8 cellular contexts compared by ENCODE assay signal in the genomic region with DNA sequence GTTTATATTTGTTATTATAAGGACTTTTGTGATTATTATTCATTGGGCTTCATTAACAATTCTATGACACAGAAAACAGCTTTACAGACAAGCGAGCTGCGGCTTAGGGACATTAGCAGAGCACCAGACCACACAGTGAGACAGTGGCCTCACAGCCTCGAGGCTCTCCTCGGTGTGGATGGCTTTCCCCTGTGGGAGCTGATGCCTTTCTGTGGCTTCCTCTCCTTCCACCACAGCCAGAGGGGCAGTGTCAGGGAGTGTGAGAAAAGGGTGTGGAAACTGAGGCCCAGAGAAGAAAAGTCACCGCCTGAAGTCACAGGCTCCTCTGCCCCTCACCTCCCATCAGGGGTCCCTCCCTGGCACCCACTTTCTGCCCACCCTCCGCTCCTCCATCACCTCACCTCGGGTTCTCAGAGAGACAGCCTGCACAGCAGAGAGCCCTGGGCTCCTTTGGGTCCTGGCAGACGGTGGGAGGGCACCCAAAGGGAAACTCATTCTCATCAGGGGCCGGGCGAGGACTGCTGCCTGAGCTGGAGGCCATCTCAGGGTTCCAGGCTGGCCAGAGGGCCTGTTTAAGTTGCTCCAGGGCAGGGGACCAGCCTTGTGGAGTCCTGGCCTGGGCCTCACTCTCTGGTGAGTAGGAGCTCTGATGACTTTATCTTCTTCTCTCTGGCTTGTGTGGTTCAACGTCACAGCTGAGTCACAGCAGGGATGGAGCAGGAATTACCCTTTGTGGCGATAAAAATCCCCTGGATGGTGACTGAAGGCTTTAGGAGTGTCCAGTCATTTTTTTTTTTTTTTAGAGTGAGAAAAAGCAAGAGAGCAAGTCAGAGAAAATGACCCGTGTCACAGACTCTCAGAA. TPM values are rescaled to one million over a fixed set of nuclear protein-coding genes. Genes with fewer than 3 reads are reported as not detected.
DNase-seq lines count a peak whose midpoint lies in the region; ATAC-seq lines count a peak whose summit lies in the region.

No MANE protein-coding gene starts in this region.

- H3K4ac ChIP-seq in trophoblast cell (ENCODE audit: low read depth, low read length): no peak overlapping the region

- no peaks in the 10 kb centered on the region for H3K36me3 ChIP-seq in trophoblast cell (ENCODE audit: control insufficient read depth in 1 of 2, insufficient read depth in 2 of 2, low read length in 2 of 2)

- ATAC-seq in GM18909 (IDR thresholded peaks at IDR 0.05; ENCODE audit: poor library complexity, unreplicated experiment) (peak; percentile 44), HG03108 (IDR thresholded peaks at IDR 0.05; ENCODE audit: unreplicated experiment) (peak; percentile 30), GM18519 (IDR thresholded peaks at IDR 0.05; ENCODE audit: low FRiP score, unreplicated experiment) (no peak)

- H3K9ac ChIP-seq in trophoblast cell (ENCODE audit: low read length): no peak overlapping the region

- no peaks in the 10 kb centered on the region for H3K9me3 ChIP-seq in trophoblast cell (ENCODE audit: insufficient read depth, low read depth, low read length)

- no peak overlapping the region for H3K27ac ChIP-seq in trophoblast cell (ENCODE audit: low read depth, low read length)

- DNase-seq in activated CD4-positive, CD25-positive, alpha-beta regulatory T cell treated with anti-CD3 and anti-CD28 coated beads, Interleukin-2, amount 50 U/mL, for 72 hours: peak; percentile 78
- DNase-seq in dermis microvascular lymphatic vessel endothelial cell (ENCODE audit: low read depth in 2 of 2) (peak; percentile 43 to 84), trophoblast cell (peak; percentile 40 to 46), cortex of kidney (lab: John Stamatoyannopoulos, UW) (no peak), posterior cingulate gyrus (no peak)

- H3K4me3 ChIP-seq in trophoblast cell (ENCODE audit: low read depth, low read length): no peak overlapping the region

- H3K79me1 ChIP-seq in trophoblast cell (ENCODE audit: low read length): peaks cover 7% of the 10 kb centered on the region

- no peak overlapping the region for H2AFZ ChIP-seq in trophoblast cell (ENCODE audit: insufficient read depth, low read length, poor library complexity)

- H3K14ac ChIP-seq in trophoblast cell (ENCODE audit: low read length): no peak overlapping the region

- no CpG with 5 or more reads among the region's 13 CpGs for WGBS in trophoblast cell (ENCODE audit: extremely low coverage, insufficient coverage, insufficient read length)

- no peak overlapping the region for H4K8ac ChIP-seq in trophoblast cell (ENCODE audit: low read depth, low read length)

- H3K23ac ChIP-seq in trophoblast cell (ENCODE audit: low read length): no peak overlapping the region

- H4K91ac ChIP-seq in trophoblast cell (ENCODE audit: low read depth, low read length): no peak overlapping the region

- no peak overlapping the region for H3K4me2 ChIP-seq in trophoblast cell (ENCODE audit: low read length)

- no peaks in the 10 kb centered on the region for H3K79me2 ChIP-seq in trophoblast cell (ENCODE audit: control insufficient read depth, insufficient read depth, low read length, poor library complexity)

- no peak overlapping the region for H2BK12ac ChIP-seq in trophoblast cell (ENCODE audit: low read length)

- H3K18ac ChIP-seq in trophoblast cell (ENCODE audit: low read length): no peak overlapping the region

- intact Hi-C loops in posterior cingulate gyrus (cut with DNase I): no loop called here

- H2BK120ac ChIP-seq in trophoblast cell (ENCODE audit: insufficient read depth, low read length, poor library complexity): no peak overlapping the region

- H4K12ac ChIP-seq in trophoblast cell (ENCODE audit: low read depth, low read length): no peak overlapping the region

- H2AK5ac ChIP-seq in trophoblast cell (ENCODE audit: low read length): no peak overlapping the region

- peaks cover 5% of the 10 kb centered on the region for H3K27me3 ChIP-seq in trophoblast cell (ENCODE audit: insufficient read depth, low read length)

- no peak overlapping the region for H2BK5ac ChIP-seq in trophoblast cell (ENCODE audit: low read depth, low read length, poor library complexity)

- peaks cover 3 to 8% of the 10 kb centered on the region in 2 experiments for H3K4me1 ChIP-seq in trophoblast cell (ENCODE audit: control insufficient read depth in 1 of 2, insufficient read depth in 2 of 2, low read length in 2 of 2)

RNA-seq across cellular contexts. Expression of a gene that starts 0.8 kb away (rescaled TPM):
- total RNA-seq in dermis microvascular lymphatic vessel endothelial cell: 0.51 and 1.2 TPM in 2 replicates
- polyA plus RNA-seq in trophoblast cell (2013): 0.60 and 0.64 TPM in 2 replicates

RNA-seq across cellular contexts. Expression of a gene that starts 48.8 kb away (rescaled TPM):
- 19.5 and 32.1 TPM in 2 replicates for total RNA-seq in dermis microvascular lymphatic vessel endothelial cell
- polyA plus RNA-seq in trophoblast cell (2013): 12.1 and 12.9 TPM in 2 replicates

Comparison
In these comparisons a context has a peak if more than half of its experiments do, and no peak if none do; other contexts are left out.
1. DNase-seq: peak in activated CD4-positive, CD25-positive, alpha-beta regulatory T cell treated with anti-CD3 and anti-CD28 coated beads, Interleukin-2, amount 50 U/mL, for 72 hours (single experiment), dermis microvascular lymphatic vessel endothelial cell (2 of 2) and trophoblast cell (2 of 2); none in cortex of kidney (single experiment) and posterior cingulate gyrus (0 of 10).